20 cellular contexts compared by ENCODE assay signal in genomic region chr5:159414021-159414420, GRCh38.
DNase-seq lines count a peak whose midpoint lies in the region; ATAC-seq and FAIRE-seq lines count a peak whose summit lies in the region.
"Had no signal": no experiment of that assay in that cellular context is flagged by ENCODE, and none has a peak within 500 bp of the region (broad histone marks: within the 10 kb centered on the region; RNA-seq: fewer than 3 reads in every experiment).

No MANE protein-coding gene starts in this region.

- peaks cover 1% of the 10 kb centered on the region for H3K27me3 Mint-ChIP-seq in IgD-negative memory B cell
- H3K27me3 Mint-ChIP-seq in memory B cell: no peaks in the 10 kb centered on the region

- FAIRE-seq in GM18507 (lab: Jason Lieb, UNC): peak; percentile 74
- FAIRE-seq: GM12891 had no signal

- peak overlapping the region; percentile 58 to 94 (median 87) for H3K4me3 Mint-ChIP-seq in IgD-negative memory B cell
- peak overlapping the region; percentile 77 for H3K4me3 Mint-ChIP-seq in memory B cell
- H3K4me3 Mint-ChIP-seq: CD8-positive, alpha-beta T cell; H9; HFFc6 had no signal

- DNase-seq in GM18507 (ENCODE audit: extremely low spot score, insufficient read length, low read depth) (no peak), memory B cell (ENCODE audit: low spot score in 2 of 2) (no peak), NCI-H1436 treated with DMSO at 0.1 percent for 48 hours (lab: John Stamatoyannopoulos, UW) (no peak)
- DNase-seq: C1 segment of cervical spinal cord; CD8-positive, alpha-beta T cell; DND-41; H9; HFFc6; MG63; NCI-H1092; NCI-H1436; NCI-H1930; NCI-H510A; NCI-H82 had no signal

- peak overlapping the region; percentile 59 to 87 (median 84) for H3K27ac Mint-ChIP-seq in IgD-negative memory B cell
- H3K27ac Mint-ChIP-seq in memory B cell: peak overlapping the region; percentile 95
- H3K27ac Mint-ChIP-seq: CD8-positive, alpha-beta T cell; H9; HFFc6 had no signal

- H3K36me3 Mint-ChIP-seq in IgD-negative memory B cell: peaks cover 3% of the 10 kb centered on the region
- peaks cover 5% of the 10 kb centered on the region for H3K36me3 Mint-ChIP-seq in memory B cell
- H3K36me3 Mint-ChIP-seq: CD8-positive, alpha-beta T cell had no signal

- peak; percentile 36 for ATAC-seq in GM19372 (IDR thresholded peaks at IDR 0.05; ENCODE audit: low read depth, unreplicated experiment)
- peak; percentile 55 for ATAC-seq in memory B cell (ENCODE audit: low read depth)
- no peak for ATAC-seq in HG03460 (IDR thresholded peaks at IDR 0.05; ENCODE audit: unreplicated experiment)
- ATAC-seq in HG02970 (IDR thresholded peaks at IDR 0.05; ENCODE audit: low FRiP score, unreplicated experiment): no peak
- ATAC-seq: CD8-positive, alpha-beta T cell; Right ventricle myocardium inferior had no signal

- H3K9me3 Mint-ChIP-seq in IgD-negative memory B cell (no peaks in the 10 kb centered on the region), memory B cell (no peaks in the 10 kb centered on the region)
- H3K9me3 Mint-ChIP-seq: CD8-positive, alpha-beta T cell; H9; HFFc6 had no signal

- H3K4me1 Mint-ChIP-seq in IgD-negative memory B cell (peaks cover 29 to 43% (median 32%) of the 10 kb centered on the region in 3 donors), memory B cell (peaks cover 24% of the 10 kb centered on the region)

Comparison
In these comparisons a context has a peak if more than half of its experiments do, and no peak if none do; other contexts are left out.
1. ATAC-seq: peak in GM19372 (single experiment) and memory B cell (single experiment); none in HG03460 (single experiment) and HG02970 (single experiment).